2 cellular contexts compared by ENCODE assay signal in the genomic region with DNA sequence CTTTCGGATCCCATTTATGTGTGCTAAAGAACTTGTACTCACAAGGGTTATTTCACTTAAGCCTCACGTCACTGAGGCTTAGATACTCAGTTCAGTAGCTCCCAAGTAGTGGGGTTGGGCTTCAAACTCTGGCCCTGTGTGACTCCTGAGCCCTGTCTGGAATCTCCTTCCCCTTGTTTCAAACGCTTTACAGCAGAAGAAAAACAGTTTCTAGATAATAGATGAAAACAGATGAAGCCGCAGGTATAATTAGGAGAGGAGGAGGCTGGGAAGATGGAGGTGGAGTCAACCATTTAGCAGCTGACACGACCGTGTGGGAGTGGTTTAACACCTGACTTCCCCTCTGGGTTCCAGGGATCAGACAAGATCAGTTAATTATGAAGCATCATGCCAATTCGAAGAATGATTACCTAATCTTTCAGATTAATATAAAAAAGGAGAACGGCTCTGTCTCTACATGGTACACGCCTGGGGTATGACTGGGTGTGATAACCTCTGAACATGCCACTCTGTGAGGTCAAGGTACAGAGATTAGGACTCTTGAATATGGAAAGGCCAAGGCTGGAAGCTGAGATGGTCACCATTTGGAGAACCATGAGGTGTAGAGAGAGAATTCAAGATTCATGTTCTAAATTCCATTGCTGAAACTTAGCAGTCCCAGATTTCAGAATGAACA.
TF ChIP-seq lines count a peak whose summit lies in the region.

No MANE protein-coding gene starts in this region.

TF ChIP-seq in liver, 16 proteins besides CTCF, POLR2A, EP300 and RAD21:
- TF ChIP-seq NR2F2 (IDR thresholded peaks at IDR 0.05) (no peak), HNF4A (conservative IDR thresholded peaks at IDR 0.05) (peak; percentile 65 to 70), RXRA (IDR thresholded peaks at IDR 0.05) (peak in 1 of 2 donors; percentile 32), SP1 (IDR thresholded peaks at IDR 0.05) (no peak), HNF4G (IDR thresholded peaks at IDR 0.05) (peak; percentile 7), JUND (IDR thresholded peaks at IDR 0.05) (no peak), YY1 (IDR thresholded peaks at IDR 0.05) (no peak)
- TF ChIP-seq, protein P1, sequence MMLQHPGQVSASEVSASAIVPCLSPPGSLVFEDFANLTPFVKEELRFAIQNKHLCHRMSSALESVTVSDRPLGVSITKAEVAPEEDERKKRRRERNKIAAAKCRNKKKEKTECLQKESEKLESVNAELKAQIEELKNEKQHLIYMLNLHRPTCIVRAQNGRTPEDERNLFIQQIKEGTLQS (IDR thresholded peaks at IDR 0.05), result no peak
- TF ChIP-seq, protein P2, sequence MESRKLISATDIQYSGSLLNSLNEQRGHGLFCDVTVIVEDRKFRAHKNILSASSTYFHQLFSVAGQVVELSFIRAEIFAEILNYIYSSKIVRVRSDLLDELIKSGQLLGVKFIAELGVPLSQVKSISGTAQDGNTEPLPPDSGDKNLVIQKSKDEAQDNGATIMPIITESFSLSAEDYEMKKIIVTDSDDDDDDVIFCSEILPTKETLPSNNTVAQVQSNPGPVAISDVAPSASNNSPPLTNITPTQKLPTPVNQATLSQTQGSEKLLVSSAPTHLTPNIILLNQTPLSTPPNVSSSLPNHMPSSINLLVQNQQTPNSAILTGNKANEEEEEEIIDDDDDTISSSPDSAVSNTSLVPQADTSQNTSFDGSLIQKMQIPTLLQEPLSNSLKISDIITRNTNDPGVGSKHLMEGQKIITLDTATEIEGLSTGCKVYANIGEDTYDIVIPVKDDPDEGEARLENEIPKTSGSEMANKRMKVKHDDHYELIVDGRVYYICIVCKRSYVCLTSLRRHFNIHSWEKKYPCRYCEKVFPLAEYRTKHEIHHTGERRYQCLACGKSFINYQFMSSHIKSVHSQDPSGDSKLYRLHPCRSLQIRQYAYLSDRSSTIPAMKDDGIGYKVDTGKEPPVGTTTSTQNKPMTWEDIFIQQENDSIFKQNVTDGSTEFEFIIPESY (IDR thresholded peaks at IDR 0.05), result no peak

TF ChIP-seq in HepG2, 621 proteins besides CTCF, POLR2A, EP300 and RAD21:
- no peak for TF ChIP-seq KDM6A (CRISPR knock-in tag; IDR thresholded peaks at IDR 0.05; ENCODE audit: low read depth)
- TF ChIP-seq CC2D1A (CRISPR knock-in tag; IDR thresholded peaks at IDR 0.05), result no peak
- TF ChIP-seq HDAC6 (IDR thresholded peaks at IDR 0.05; ENCODE audit: low read depth, low read length), result no peak
- TF ChIP-seq FOXA1 (IDR thresholded peaks at IDR 0.05), result no peak
- TF ChIP-seq FOXA1 (CRISPR knock-in tag; IDR thresholded peaks at IDR 0.05), result no peak
- TF ChIP-seq, protein P3, sequence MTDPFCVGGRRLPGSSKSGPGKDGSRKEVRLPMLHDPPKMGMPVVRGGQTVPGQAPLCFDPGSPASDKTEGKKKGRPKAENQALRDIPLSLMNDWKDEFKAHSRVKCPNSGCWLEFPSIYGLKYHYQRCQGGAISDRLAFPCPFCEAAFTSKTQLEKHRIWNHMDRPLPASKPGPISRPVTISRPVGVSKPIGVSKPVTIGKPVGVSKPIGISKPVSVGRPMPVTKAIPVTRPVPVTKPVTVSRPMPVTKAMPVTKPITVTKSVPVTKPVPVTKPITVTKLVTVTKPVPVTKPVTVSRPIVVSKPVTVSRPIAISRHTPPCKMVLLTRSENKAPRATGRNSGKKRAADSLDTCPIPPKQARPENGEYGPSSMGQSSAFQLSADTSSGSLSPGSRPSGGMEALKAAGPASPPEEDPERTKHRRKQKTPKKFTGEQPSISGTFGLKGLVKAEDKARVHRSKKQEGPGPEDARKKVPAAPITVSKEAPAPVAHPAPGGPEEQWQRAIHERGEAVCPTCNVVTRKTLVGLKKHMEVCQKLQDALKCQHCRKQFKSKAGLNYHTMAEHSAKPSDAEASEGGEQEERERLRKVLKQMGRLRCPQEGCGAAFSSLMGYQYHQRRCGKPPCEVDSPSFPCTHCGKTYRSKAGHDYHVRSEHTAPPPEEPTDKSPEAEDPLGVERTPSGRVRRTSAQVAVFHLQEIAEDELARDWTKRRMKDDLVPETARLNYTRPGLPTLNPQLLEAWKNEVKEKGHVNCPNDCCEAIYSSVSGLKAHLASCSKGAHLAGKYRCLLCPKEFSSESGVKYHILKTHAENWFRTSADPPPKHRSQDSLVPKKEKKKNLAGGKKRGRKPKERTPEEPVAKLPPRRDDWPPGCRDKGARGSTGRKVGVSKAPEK (CRISPR knock-in tag; IDR thresholded peaks at IDR 0.05; ENCODE audit: borderline replicate concordance), result no peak
- TF ChIP-seq, protein P4, sequence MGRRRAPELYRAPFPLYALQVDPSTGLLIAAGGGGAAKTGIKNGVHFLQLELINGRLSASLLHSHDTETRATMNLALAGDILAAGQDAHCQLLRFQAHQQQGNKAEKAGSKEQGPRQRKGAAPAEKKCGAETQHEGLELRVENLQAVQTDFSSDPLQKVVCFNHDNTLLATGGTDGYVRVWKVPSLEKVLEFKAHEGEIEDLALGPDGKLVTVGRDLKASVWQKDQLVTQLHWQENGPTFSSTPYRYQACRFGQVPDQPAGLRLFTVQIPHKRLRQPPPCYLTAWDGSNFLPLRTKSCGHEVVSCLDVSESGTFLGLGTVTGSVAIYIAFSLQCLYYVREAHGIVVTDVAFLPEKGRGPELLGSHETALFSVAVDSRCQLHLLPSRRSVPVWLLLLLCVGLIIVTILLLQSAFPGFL (CRISPR knock-in tag; IDR thresholded peaks at IDR 0.05), result no peak
- TF ChIP-seq, protein P5, sequence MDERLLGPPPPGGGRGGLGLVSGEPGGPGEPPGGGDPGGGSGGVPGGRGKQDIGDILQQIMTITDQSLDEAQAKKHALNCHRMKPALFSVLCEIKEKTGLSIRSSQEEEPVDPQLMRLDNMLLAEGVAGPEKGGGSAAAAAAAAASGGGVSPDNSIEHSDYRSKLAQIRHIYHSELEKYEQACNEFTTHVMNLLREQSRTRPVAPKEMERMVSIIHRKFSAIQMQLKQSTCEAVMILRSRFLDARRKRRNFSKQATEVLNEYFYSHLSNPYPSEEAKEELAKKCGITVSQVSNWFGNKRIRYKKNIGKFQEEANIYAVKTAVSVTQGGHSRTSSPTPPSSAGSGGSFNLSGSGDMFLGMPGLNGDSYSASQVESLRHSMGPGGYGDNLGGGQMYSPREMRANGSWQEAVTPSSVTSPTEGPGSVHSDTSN (CRISPR knock-in tag; IDR thresholded peaks at IDR 0.05), result no peak
- TF ChIP-seq ZFP36L2 (CRISPR knock-in tag; IDR thresholded peaks at IDR 0.05), result no peak
- TF ChIP-seq, protein P6, sequence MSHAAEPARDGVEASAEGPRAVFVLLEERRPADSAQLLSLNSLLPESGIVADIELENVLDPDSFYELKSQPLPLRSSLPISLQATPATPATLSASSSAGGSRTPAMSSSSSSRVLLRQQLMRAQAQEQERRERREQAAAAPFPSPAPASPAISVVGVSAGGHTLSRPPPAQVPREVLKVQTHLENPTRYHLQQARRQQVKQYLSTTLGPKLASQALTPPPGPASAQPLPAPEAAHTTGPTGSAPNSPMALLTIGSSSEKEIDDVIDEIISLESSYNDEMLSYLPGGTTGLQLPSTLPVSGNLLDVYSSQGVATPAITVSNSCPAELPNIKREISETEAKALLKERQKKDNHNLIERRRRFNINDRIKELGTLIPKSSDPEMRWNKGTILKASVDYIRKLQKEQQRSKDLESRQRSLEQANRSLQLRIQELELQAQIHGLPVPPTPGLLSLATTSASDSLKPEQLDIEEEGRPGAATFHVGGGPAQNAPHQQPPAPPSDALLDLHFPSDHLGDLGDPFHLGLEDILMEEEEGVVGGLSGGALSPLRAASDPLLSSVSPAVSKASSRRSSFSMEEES (CRISPR knock-in tag; IDR thresholded peaks at IDR 0.05), result no peak
- TF ChIP-seq DNMT1 (CRISPR knock-in tag; IDR thresholded peaks at IDR 0.05), result no peak
- no peak for TF ChIP-seq ARNT (IDR thresholded peaks at IDR 0.05)
- no peak for TF ChIP-seq SALL1 (CRISPR knock-in tag; IDR thresholded peaks at IDR 0.05)
- no peak for TF ChIP-seq MYC (CRISPR knock-in tag; IDR thresholded peaks at IDR 0.05; ENCODE audit: borderline replicate concordance)
- no peak for TF ChIP-seq DMAP1 (CRISPR knock-in tag; IDR thresholded peaks at IDR 0.05)
